ENCODE assay signal across 1 cellular context in genomic region chr20:8809107-8809953, GRCh38.
TF ChIP-seq lines count a peak whose summit lies in the region.

No MANE protein-coding gene starts in this region.

TF ChIP-seq in HepG2, 621 proteins besides CTCF, POLR2A, EP300 and RAD21 (continued from another document and continues in another):
- TF ChIP-seq ZNF513 (CRISPR knock-in tag; conservative IDR thresholded peaks at IDR 0.05) (no peak), THAP8 (CRISPR knock-in tag; IDR thresholded peaks at IDR 0.05; ENCODE audit: borderline replicate concordance) (no peak), ZNF615 (CRISPR knock-in tag; IDR thresholded peaks at IDR 0.05; ENCODE audit: borderline replicate concordance) (no peak), SMYD3 (CRISPR knock-in tag; IDR thresholded peaks at IDR 0.05) (no peak), NCOA2 (CRISPR knock-in tag; IDR thresholded peaks at IDR 0.05) (peak; percentile 89), FOXC1 (CRISPR knock-in tag; IDR thresholded peaks at IDR 0.05; ENCODE audit: borderline replicate concordance) (no peak), FUBP1 (CRISPR knock-in tag; IDR thresholded peaks at IDR 0.05; ENCODE audit: borderline replicate concordance) (no peak), RBM22 (optimal IDR thresholded peaks at IDR 0.05; ENCODE audit: low read length) (no peak), MYNN (CRISPR knock-in tag; IDR thresholded peaks at IDR 0.05; ENCODE audit: low read depth) (0 out of 2 replicates have a peak, but pooled peaks have one; percentile 56), POLR2AphosphoS5 (IDR thresholded peaks at IDR 0.05; ENCODE audit: low read depth, low read length) (peak; percentile 29; the same call in 1 of the 2 replicates), MATR3 (CRISPR knock-in tag; IDR thresholded peaks at IDR 0.05) (no peak), SMAD1 (CRISPR knock-in tag; IDR thresholded peaks at IDR 0.05; ENCODE audit: borderline replicate concordance, low read depth) (no peak), ZNF562 (CRISPR knock-in tag; IDR thresholded peaks at IDR 0.05; ENCODE audit: borderline replicate concordance) (no peak), ZNF432 (CRISPR knock-in tag; IDR thresholded peaks at IDR 0.05; ENCODE audit: borderline replicate concordance) (no peak), TRAFD1 (CRISPR knock-in tag; IDR thresholded peaks at IDR 0.05; ENCODE audit: borderline replicate concordance) (no peak), SCMH1 (CRISPR knock-in tag; IDR thresholded peaks at IDR 0.05; ENCODE audit: borderline replicate concordance) (no peak), ZBTB33 (CRISPR knock-in tag; IDR thresholded peaks at IDR 0.05) (no peak), PPARG (CRISPR knock-in tag; conservative IDR thresholded peaks at IDR 0.05) (peak; percentile 64), ZNF740 (CRISPR knock-in tag; IDR thresholded peaks at IDR 0.05) (no peak), SUZ12 (IDR thresholded peaks at IDR 0.05; ENCODE audit: low read depth, low read length) (no peak), IRF2 (CRISPR knock-in tag; IDR thresholded peaks at IDR 0.05) (peak; percentile 81), ZFAT (CRISPR knock-in tag; conservative IDR thresholded peaks at IDR 0.05) (0 out of 2 replicates have a peak, but pooled peaks have one; percentile 60), ZHX1 (CRISPR knock-in tag; IDR thresholded peaks at IDR 0.05; ENCODE audit: low read depth) (no peak; the same call in 1 of the 2 replicates), TCF12 (IDR thresholded peaks at IDR 0.05) (no peak), TCF12 (CRISPR knock-in tag; IDR thresholded peaks at IDR 0.05) (no peak), E2F2 (CRISPR knock-in tag; IDR thresholded peaks at IDR 0.05; ENCODE audit: borderline replicate concordance) (no peak), CHD2 (IDR thresholded peaks at IDR 0.05; ENCODE audit: low read depth, low read length) (no peak), AGO2 (optimal IDR thresholded peaks at IDR 0.05; ENCODE audit: low read depth, low read length) (no peak), ATM (IDR thresholded peaks at IDR 0.05; ENCODE audit: borderline replicate concordance) (no peak), GPBP1L1 (CRISPR knock-in tag; IDR thresholded peaks at IDR 0.05) (no peak), ZNF331 (CRISPR knock-in tag; IDR thresholded peaks at IDR 0.05) (peak; percentile 90; the same call in 1 of the 2 replicates), PTBP1 (IDR thresholded peaks at IDR 0.05; ENCODE audit: low read depth, low read length, poor library complexity, severe bottlenecking) (no peak), HOXD1 (CRISPR knock-in tag; IDR thresholded peaks at IDR 0.05) (0 out of 2 replicates have a peak, but pooled peaks have one; percentile 15), POLR2AphosphoS2 (IDR thresholded peaks at IDR 0.05; ENCODE audit: low read depth, low read length) (no peak), SRSF9 (IDR thresholded peaks at IDR 0.05; ENCODE audit: borderline replicate concordance, insufficient read depth, low read depth, low read length, poor library complexity, severe bottlenecking) (no peak), ETS1 (CRISPR knock-in tag; IDR thresholded peaks at IDR 0.05) (no peak), RBFOX2 (IDR thresholded peaks at IDR 0.05; ENCODE audit: low read depth, low read length) (no peak; the same call in 1 of the 2 replicates), ZNF329 (CRISPR knock-in tag; IDR thresholded peaks at IDR 0.05; ENCODE audit: low read depth) (no peak), SPEN (CRISPR knock-in tag; IDR thresholded peaks at IDR 0.05; ENCODE audit: low read depth) (no peak), STAT6 (CRISPR knock-in tag; IDR thresholded peaks at IDR 0.05; ENCODE audit: borderline replicate concordance) (no peak), ZNF788 (CRISPR knock-in tag; IDR thresholded peaks at IDR 0.05; ENCODE audit: borderline replicate concordance) (peak; percentile 52; the same call in 1 of the 2 replicates), ZSCAN30 (CRISPR knock-in tag; IDR thresholded peaks at IDR 0.05) (no peak), ZNF224 (CRISPR knock-in tag; IDR thresholded peaks at IDR 0.05) (no peak)
